ENCODE assay signal across 23 cellular contexts in genomic region chr22:45183974-45184373, GRCh38. TPM values are rescaled to one million over a fixed set of nuclear protein-coding genes. Genes with fewer than 3 reads are reported as not detected.
A peak's percentile ranks its signal among the peaks of the same experiment; 100 is the strongest.
DNase-seq lines count a peak whose midpoint lies in the region; ATAC-seq, FAIRE-seq and TF ChIP-seq lines count a peak whose summit lies in the region.
"Had no signal": no experiment of that assay in that cellular context is flagged by ENCODE, and none has a peak within 500 bp of the region (broad histone marks: within the 10 kb centered on the region; RNA-seq: fewer than 3 reads in every experiment).

No MANE protein-coding gene starts in this region.

- H3K27me3 ChIP-seq in HepG2 (ENCODE audit: control insufficient read depth in 1 of 2, insufficient read depth in 2 of 2, low read length in 2 of 2), result no peaks in the 10 kb centered on the region
- no peaks in the 10 kb centered on the region for H3K27me3 ChIP-seq in right lobe of liver
- no peaks in the 10 kb centered on the region for H3K27me3 ChIP-seq in dorsolateral prefrontal cortex
- no peaks in the 10 kb centered on the region for H3K27me3 ChIP-seq in neuronal stem cell (ENCODE audit: control insufficient read depth in 3 of 3, insufficient read depth in 3 of 3, low read depth in 1 of 3, low read length in 3 of 3)
- H3K27me3 ChIP-seq in upper lobe of right lung, result no peaks in the 10 kb centered on the region
- no peaks in the 10 kb centered on the region for H3K27me3 ChIP-seq in mesenchymal stem cell (ENCODE audit: control insufficient read depth in 1 of 2, insufficient read depth in 1 of 2, low read length in 2 of 2)
- H3K27me3 ChIP-seq: MG63 had no signal

- CTCF ChIA-PET in HepG2 (lab: Yijun Ruan, JAX; ENCODE audit: low intra/inter-chr PET ratio, low total read pairs), result no interaction called here
- CTCF ChIA-PET in activated naive CD4-positive, alpha-beta T cell treated with anti-CD3 and anti-CD28 coated beads, Interleukin-2, amount 10 ng/mL, durations not matched to agents 7 days and 5 days (lab: Charles Lee), result no interaction called here

- H2BK120ac ChIP-seq in neuronal stem cell (ENCODE audit: low read depth, low read length) (no peak overlapping the region), mesenchymal stem cell (ENCODE audit: low read depth, low read length) (no peak overlapping the region)

- peaks cover 17% of the 10 kb centered on the region for H3K79me2 ChIP-seq in HepG2 (ENCODE audit: insufficient read depth, low read length)

- H2AFZ ChIP-seq in HepG2 (ENCODE audit: low read length) (no peak overlapping the region), neuronal stem cell (ENCODE audit: low read length) (no peak overlapping the region), mesenchymal stem cell (ENCODE audit: low read depth, low read length) (no peak overlapping the region)
- H2AFZ ChIP-seq: PC-9 had no signal

- H3K4me3 Mint-ChIP-seq in chondrocyte (ENCODE audit: unreplicated experiment), result no peak overlapping the region
- no peak overlapping the region for H3K4me3 Mint-ChIP-seq in activated naive CD4-positive, alpha-beta T cell treated with anti-CD3 and anti-CD28 coated beads, Interleukin-2, amount 10 ng/mL, durations not matched to agents 7 days and 5 days
- H3K4me3 Mint-ChIP-seq: HFFc6 had no signal

- H4K8ac ChIP-seq in neuronal stem cell (ENCODE audit: low read depth, low read length) (no peak overlapping the region), mesenchymal stem cell (ENCODE audit: low read length) (no peak overlapping the region)

- H2BK5ac ChIP-seq in neuronal stem cell (ENCODE audit: low read length) (no peak overlapping the region), mesenchymal stem cell (ENCODE audit: low read depth, low read length, poor library complexity, severe bottlenecking) (no peak overlapping the region)

- TF ChIP-seq EP300 in HepG2 (IDR thresholded peaks at IDR 0.05; ENCODE audit: low read depth in 2 of 2, low read length in 2 of 2) (no peak), HepG2 (CRISPR knock-in tag; IDR thresholded peaks at IDR 0.05; ENCODE audit: borderline replicate concordance) (no peak)

- H3K9ac ChIP-seq in HepG2 (ENCODE audit: insufficient read depth, low read depth, low read length), result no peak overlapping the region
- no peak overlapping the region for H3K9ac ChIP-seq in neuronal stem cell (ENCODE audit: low read depth, low read length, poor library complexity)
- H3K9ac ChIP-seq in mesenchymal stem cell (ENCODE audit: low read length), result no peak overlapping the region

- H4K91ac ChIP-seq in neuronal stem cell (ENCODE audit: low read depth, low read length, poor library complexity) (no peak overlapping the region), mesenchymal stem cell (ENCODE audit: low read length) (no peak overlapping the region)

- H3K9me3 ChIP-seq in HepG2 (ENCODE audit: low read length) (no peaks in the 10 kb centered on the region), right lobe of liver (no peaks in the 10 kb centered on the region), neuronal stem cell (replicated peaks in 1 of 2; ENCODE audit: control insufficient read depth in 2 of 2, insufficient read depth in 1 of 2, low read depth in 1 of 2, low read length in 2 of 2) (peaks cover 0 to 4% of the 10 kb centered on the region in 2 donors), upper lobe of right lung (no peaks in the 10 kb centered on the region), mesenchymal stem cell (ENCODE audit: control insufficient read depth, low read length) (no peaks in the 10 kb centered on the region)
- H3K9me3 ChIP-seq: MG63 had no signal

- BruUV-seq in HepG2 (replicated peaks; lab: Mats Ljungman, UMichigan), result no TSS peak

- H4K20me1 ChIP-seq in HepG2 (ENCODE audit: insufficient read depth, low read length), result peaks cover 10% of the 10 kb centered on the region; the same call in 1 of the 2 replicates

- TF ChIP-seq RAD21 in HepG2 (CRISPR knock-in tag; IDR thresholded peaks at IDR 0.05), result no peak

- H2AK5ac ChIP-seq in neuronal stem cell (ENCODE audit: low read depth, low read length) (no peak overlapping the region), mesenchymal stem cell (ENCODE audit: low read length, severe bottlenecking) (no peak overlapping the region)

- H3K27ac ChIP-seq in HepG2 (ENCODE audit: extremely low read length, insufficient read depth, low read length) (no peak overlapping the region), right lobe of liver (no peak overlapping the region), dorsolateral prefrontal cortex (peak overlapping the region in 35 of 59 donors; percentile 0 to 69 (median 46)), neuronal stem cell (replicated peaks; ENCODE audit: low read length) (no peak overlapping the region), upper lobe of right lung (no peak overlapping the region), mesenchymal stem cell (ENCODE audit: low read length, poor library complexity, severe bottlenecking) (no peak overlapping the region)
- H3K27ac ChIP-seq: C4-2B, PC-9 had no signal

- H3K36me3 ChIP-seq in HepG2 (replicated peaks in 1 of 2; ENCODE audit: control insufficient read depth in 1 of 2, insufficient read depth in 2 of 2, low read length in 2 of 2), result peaks cover 22 to 60% of the 10 kb centered on the region in 2 experiments
- peaks cover 0 to 44% (median 13%) of the 10 kb centered on the region in 4 donors for H3K36me3 ChIP-seq in right lobe of liver
- H3K36me3 ChIP-seq in neuronal stem cell (replicated peaks in 1 of 2; ENCODE audit: control insufficient read depth in 2 of 2, insufficient read depth in 2 of 2, low read length in 2 of 2), result peaks cover 33 to 91% of the 10 kb centered on the region in 2 donors
- peaks cover 81% of the 10 kb centered on the region for H3K36me3 ChIP-seq in upper lobe of right lung
- H3K36me3 ChIP-seq in mesenchymal stem cell (ENCODE audit: control insufficient read depth in 1 of 2, insufficient read depth in 2 of 2, low read depth in 1 of 2, low read length in 2 of 2), result peaks cover 45 to 81% of the 10 kb centered on the region in 2 experiments

- H3K4me1 Mint-ChIP-seq in chondrocyte (ENCODE audit: low read depth), result peaks cover 25% of the 10 kb centered on the region
- H3K4me1 Mint-ChIP-seq in activated naive CD4-positive, alpha-beta T cell treated with anti-CD3 and anti-CD28 coated beads, Interleukin-2, amount 10 ng/mL, durations not matched to agents 7 days and 5 days, result peaks cover 31% of the 10 kb centered on the region

- peaks cover 16% of the 10 kb centered on the region for H3K4me1 ChIP-seq in HepG2 (ENCODE audit: insufficient read depth, low read length)
- H3K4me1 ChIP-seq in right lobe of liver, result peaks cover 0 to 8% (median 3%) of the 10 kb centered on the region in 4 donors
- no peaks in the 10 kb centered on the region for H3K4me1 ChIP-seq in neuronal stem cell (ENCODE audit: control insufficient read depth in 2 of 2, insufficient read depth in 1 of 2, low read depth in 1 of 2, low read length in 2 of 2)
- H3K4me1 ChIP-seq in upper lobe of right lung, result peaks cover 4% of the 10 kb centered on the region
- peaks cover 4% of the 10 kb centered on the region for H3K4me1 ChIP-seq in mesenchymal stem cell (ENCODE audit: control insufficient read depth, insufficient read depth, low read depth, low read length)

- H3K79me1 ChIP-seq in neuronal stem cell (ENCODE audit: low read depth, low read length) (peaks cover 6% of the 10 kb centered on the region), mesenchymal stem cell (replicated peaks; ENCODE audit: low read length, poor library complexity, severe bottlenecking) (peaks cover 27% of the 10 kb centered on the region)

- H2BK12ac ChIP-seq in neuronal stem cell (ENCODE audit: low read length) (no peak overlapping the region), mesenchymal stem cell (ENCODE audit: low read length in 2 of 2) (no peak overlapping the region)

- H3K27me3 Mint-ChIP-seq in chondrocyte (ENCODE audit: low read depth), result no peaks in the 10 kb centered on the region
- no peaks in the 10 kb centered on the region for H3K27me3 Mint-ChIP-seq in activated naive CD4-positive, alpha-beta T cell treated with anti-CD3 and anti-CD28 coated beads, Interleukin-2, amount 10 ng/mL, durations not matched to agents 7 days and 5 days

- WGBS in HepG2 (ENCODE audit: low lambda C conversion rate), result 100% methylated on average over 8 of the region's 13 CpGs
- WGBS in right lobe of liver (ENCODE audit: insufficient coverage, low coverage, low lambda C conversion rate, missing lambda C conversion rate), result 100% methylated on average over 3 of the region's 13 CpGs
- no CpG with 5 or more reads among the region's 13 CpGs for WGBS in neuronal stem cell (ENCODE audit: extremely low coverage in 2 of 2, insufficient read length in 2 of 2, insufficient replicate concordance in 1 of 2), 2 donors
- WGBS in mesenchymal stem cell, result 98% methylated on average over 13 of the region's 13 CpGs

- in situ Hi-C loops in HepG2 (cut with HindIII; ENCODE audit: extremely low pct_ligation_motif_present, low pct_unique_long_range_greater_than_20kb), result no loop called here

- H3K4ac ChIP-seq in neuronal stem cell (ENCODE audit: low read length), result no peak overlapping the region
- no peak overlapping the region for H3K4ac ChIP-seq in mesenchymal stem cell (ENCODE audit: low read depth in 1 of 2, low read length in 2 of 2)

- H3K36me3 Mint-ChIP-seq in chondrocyte (ENCODE audit: low read depth), result peaks cover 25% of the 10 kb centered on the region
- peaks cover 74% of the 10 kb centered on the region for H3K36me3 Mint-ChIP-seq in activated naive CD4-positive, alpha-beta T cell treated with anti-CD3 and anti-CD28 coated beads, Interleukin-2, amount 10 ng/mL, durations not matched to agents 7 days and 5 days

- no peaks in the 10 kb centered on the region for H3K9me3 Mint-ChIP-seq in chondrocyte (ENCODE audit: low read depth)
- no peaks in the 10 kb centered on the region for H3K9me3 Mint-ChIP-seq in activated naive CD4-positive, alpha-beta T cell treated with anti-CD3 and anti-CD28 coated beads, Interleukin-2, amount 10 ng/mL, durations not matched to agents 7 days and 5 days
- H3K9me3 Mint-ChIP-seq: HFFc6 had no signal

- POLR2A ChIA-PET in HepG2 (lab: Yijun Ruan, JAX), result interaction anchor here (0.9 kb wide), 1 partner anchor 20 kb away, joined by 4 read pairs; the partner anchor contains the start of gene NUP50

- H3K27ac Mint-ChIP-seq in chondrocyte (ENCODE audit: unreplicated experiment), result no peak overlapping the region
- no peak overlapping the region for H3K27ac Mint-ChIP-seq in activated naive CD4-positive, alpha-beta T cell treated with anti-CD3 and anti-CD28 coated beads, Interleukin-2, amount 10 ng/mL, durations not matched to agents 7 days and 5 days
- H3K27ac Mint-ChIP-seq: HFFc6 had no signal

- H3K23ac ChIP-seq in neuronal stem cell (ENCODE audit: low read depth, low read length, poor library complexity), result peak overlapping the region; percentile 44
- H3K23ac ChIP-seq in mesenchymal stem cell (ENCODE audit: low read length in 2 of 2), result no peak overlapping the region

- H2BK15ac ChIP-seq in neuronal stem cell (ENCODE audit: low read length) (no peak overlapping the region), mesenchymal stem cell (ENCODE audit: low read depth, poor library complexity, severe bottlenecking) (no peak overlapping the region)

- H3K4me3 ChIP-seq in HepG2 (replicated peaks in 1 of 3; ENCODE audit: insufficient read depth in 1 of 3, low read depth in 2 of 3, low read length in 3 of 3) (no peak overlapping the region), right lobe of liver (no peak overlapping the region), dorsolateral prefrontal cortex (no peak overlapping the region), neuronal stem cell (ENCODE audit: low read length in 2 of 2) (no peak overlapping the region), upper lobe of right lung (no peak overlapping the region), mesenchymal stem cell (ENCODE audit: insufficient read depth in 1 of 2, low read depth in 1 of 2, low read length in 2 of 2) (no peak overlapping the region)
- H3K4me3 ChIP-seq: K562, MG63, PC-9 had no signal

- no peak overlapping the region for H3K14ac ChIP-seq in neuronal stem cell (ENCODE audit: low read length)
- no peak overlapping the region for H3K14ac ChIP-seq in mesenchymal stem cell (ENCODE audit: low read length in 2 of 2)

- H3K18ac ChIP-seq in neuronal stem cell (ENCODE audit: low read length) (no peak overlapping the region), mesenchymal stem cell (ENCODE audit: low read depth in 1 of 2, low read length in 2 of 2) (no peak overlapping the region)

- no peak for FAIRE-seq in HepG2 (lab: Jason Lieb, UNC)
- FAIRE-seq: GM19239, K562 had no signal

- no peak for ATAC-seq in HepG2
- no peak for ATAC-seq in right lobe of liver
- ATAC-seq in upper lobe of right lung, result peak; percentile 13
- ATAC-seq: K562 had no signal

- no peak overlapping the region for H3K4me2 ChIP-seq in HepG2 (ENCODE audit: low read depth, low read length)
- no peak overlapping the region for H3K4me2 ChIP-seq in neuronal stem cell (ENCODE audit: insufficient read depth, low read length, poor library complexity, severe bottlenecking)
- no peak overlapping the region for H3K4me2 ChIP-seq in mesenchymal stem cell (ENCODE audit: low read length, poor library complexity, severe bottlenecking)
- H3K4me2 ChIP-seq: PC-9 had no signal

- DNase-seq in HepG2 (ENCODE audit: low spot score) (no peak), right lobe of liver (no peak), dorsolateral prefrontal cortex (no peak), neuronal stem cell (ENCODE audit: low spot score) (no peak), upper lobe of right lung (no peak), chondrocyte (ENCODE audit: low spot score) (no peak), mesenchymal stem cell (no peak)
- DNase-seq in activated naive CD4-positive, alpha-beta T cell treated with anti-CD3 and anti-CD28 coated beads, Interleukin-2, amount 10 ng/mL, durations not matched to agents 7 days and 5 days, result no peak
- DNase-seq: AML-193, H7, HFFc6, MG63, NCI-H1048, NCI-H1436, NCI-H187 treated with DMSO at 0.1 percent for 48 hours, NCI-H2227 treated with DMSO at 0.1 percent for 48 hours, NCI-H510A, PC-9, RPMI8226, SHP77 treated with DMSO at 0.1 percent for 48 hours had no signal

- TF ChIP-seq POLR2A in HepG2 (IDR thresholded peaks at IDR 0.05; ENCODE audit: insufficient read depth in 1 of 2, low read depth in 2 of 2, low read length in 2 of 2), result no peak
- no peak for TF ChIP-seq POLR2A in right lobe of liver (IDR thresholded peaks at IDR 0.05)

- TF ChIP-seq CTCF in HepG2 (CRISPR knock-in tag; IDR thresholded peaks at IDR 0.05), result no peak
- TF ChIP-seq CTCF in right lobe of liver (IDR thresholded peaks at IDR 0.05), result no peak
- TF ChIP-seq CTCF in dorsolateral prefrontal cortex (IDR thresholded peaks at IDR 0.05 in 54 of 56, conservative IDR thresholded peaks at IDR 0.05 in 2 of 56; ENCODE audit: low read depth in 1 of 56, partially characterized antibody in 56 of 56), result no peak
- TF ChIP-seq CTCF in upper lobe of right lung (IDR thresholded peaks at IDR 0.05), result no peak
- no peak for TF ChIP-seq CTCF in chondrocyte (IDR thresholded peaks at IDR 0.05)

- intact Hi-C loops in HepG2 (cut with micrococcal nuclease; ENCODE audit: unreplicated experiment) (no loop called here), right lobe of liver (cut with DNase I) (no loop called here), dorsolateral prefrontal cortex (cut with DNase I) (no loop called here), upper lobe of right lung (cut with DNase I) (no loop called here)

RNA-seq across cellular contexts. Expression of gene NUP50, which starts 20.2 kb away (rescaled TPM):
- total RNA-seq in HepG2 (2016; rRNA removed; fragmentation: Illumina TruSeq; extraction: Trizol) (52.4 and 71.0 TPM in 2 replicates), right lobe of liver (10 to 100 TPM; 26.4 to 57.2 (median 31.4) TPM), dorsolateral prefrontal cortex (10 to 100 TPM; 27.1 to 82.5 (median 51.9) TPM), upper lobe of right lung (51.5 TPM), chondrocyte (35.8 to 44.1 TPM (median 41.6 TPM) in 3 replicates)
- total RNA-seq in HepG2 (2016; cell fraction: cytosol; rRNA removed; fragmentation: Illumina TruSeq; extraction: Trizol; ENCODE audit: low read depth), result 15.6 and 19.1 TPM in 2 replicates
- total RNA-seq in HepG2 (2016; cell fraction: insoluble cytoplasmic fraction; rRNA removed; fragmentation: Illumina TruSeq; extraction: Trizol), result 52.9 and 65.9 TPM in 2 replicates
- total RNA-seq in HepG2 (2016; cell fraction: membrane; rRNA removed; fragmentation: Illumina TruSeq; extraction: Trizol), result 34.7 and 35.1 TPM in 2 replicates
- 39.0 and 40.8 TPM in 2 replicates for total RNA-seq in HepG2 (2016; cell fraction: nucleus; rRNA removed; fragmentation: Illumina TruSeq; extraction: Trizol)
- 14.1 and 14.2 TPM in 2 replicates for polyA plus RNA-seq in HepG2 (2011; rRNA removed)
- polyA plus RNA-seq in HepG2 (2011; cell fraction: cytosol; rRNA removed), result 10.3 and 10.4 TPM in 2 replicates
- 8.3 and 10.9 TPM in 2 replicates for polyA plus RNA-seq in HepG2 (2011; cell fraction: nucleus; rRNA removed)
- polyA plus RNA-seq in HepG2 (2012), result 22.4 and 26.0 TPM in 2 replicates
- polyA plus RNA-seq in HepG2 (2016; cell fraction: cytosol; fragmentation: Illumina TruSeq; extraction: Trizol; ENCODE audit: low read depth), result 3.4 and 4.5 TPM in 2 replicates
- 52.8 and 53.9 TPM in 2 replicates for polyA plus RNA-seq in HepG2 (2016; cell fraction: insoluble cytoplasmic fraction; fragmentation: Illumina TruSeq; extraction: Trizol; ENCODE audit: low read depth)
- polyA plus RNA-seq in HepG2 (2016; cell fraction: membrane; fragmentation: Illumina TruSeq; extraction: Trizol; ENCODE audit: low read depth), result 12.1 and 15.0 TPM in 2 replicates
- 51.2 and 53.1 TPM in 2 replicates for polyA plus RNA-seq in HepG2 (2016; cell fraction: nucleus; fragmentation: Illumina TruSeq; extraction: Trizol; ENCODE audit: insufficient read depth, low read depth)
- 34.7 and 47.0 TPM in 2 replicates for polyA minus RNA-seq in HepG2 (2011; rRNA and poly(A)+ RNA removed; ENCODE audit: low replicate concordance)
- 14.3 and 15.1 TPM in 2 replicates for polyA minus RNA-seq in HepG2 (2011; cell fraction: cytosol; rRNA and poly(A)+ RNA removed)
- polyA minus RNA-seq in HepG2 (2011; cell fraction: nucleus; rRNA and poly(A)+ RNA removed), result 29.2 and 29.4 TPM in 2 replicates
- 39.5 TPM for polyA plus RNA-seq in neuronal stem cell (2013, experiment 1 of 2)
- polyA plus RNA-seq in neuronal stem cell (2013, experiment 2 of 2), result 39.4 TPM
- 31.3 TPM for polyA plus RNA-seq in mesenchymal stem cell (2013, experiment 1 of 2)
- polyA plus RNA-seq in mesenchymal stem cell (2013, experiment 2 of 2), result 31.6 TPM

RNA-seq across cellular contexts. Expression of gene KIAA0930, which starts 56.7 kb away (rescaled TPM):
- total RNA-seq in HepG2 (2016; rRNA removed; fragmentation: Illumina TruSeq; extraction: Trizol) (25.5 and 27.0 TPM in 2 replicates), right lobe of liver (10 to 100 TPM; 24.5 to 57.9 (median 40.8) TPM), dorsolateral prefrontal cortex (100 to 1,000 TPM; 174 to 603 (median 325) TPM), upper lobe of right lung (79.5 TPM), chondrocyte (103 to 109 TPM (median 109 TPM) in 3 replicates)
- 8.5 and 8.8 TPM in 2 replicates for total RNA-seq in HepG2 (2016; cell fraction: cytosol; rRNA removed; fragmentation: Illumina TruSeq; extraction: Trizol; ENCODE audit: low read depth)
- total RNA-seq in HepG2 (2016; cell fraction: insoluble cytoplasmic fraction; rRNA removed; fragmentation: Illumina TruSeq; extraction: Trizol), result 20.2 and 27.2 TPM in 2 replicates
- total RNA-seq in HepG2 (2016; cell fraction: membrane; rRNA removed; fragmentation: Illumina TruSeq; extraction: Trizol), result 26.6 and 27.7 TPM in 2 replicates
- 13.4 and 15.4 TPM in 2 replicates for total RNA-seq in HepG2 (2016; cell fraction: nucleus; rRNA removed; fragmentation: Illumina TruSeq; extraction: Trizol)
- 38.2 and 46.3 TPM in 2 replicates for polyA plus RNA-seq in HepG2 (2011; rRNA removed)
- 39.3 and 40.1 TPM in 2 replicates for polyA plus RNA-seq in HepG2 (2011; cell fraction: cytosol; rRNA removed)
- 32.6 and 39.0 TPM in 2 replicates for polyA plus RNA-seq in HepG2 (2011; cell fraction: nucleus; rRNA removed)
- 24.1 and 35.1 TPM in 2 replicates for polyA plus RNA-seq in HepG2 (2012)
- 14.2 and 17.6 TPM in 2 replicates for polyA plus RNA-seq in HepG2 (2016; cell fraction: cytosol; fragmentation: Illumina TruSeq; extraction: Trizol; ENCODE audit: low read depth)
- 26.4 and 31.5 TPM in 2 replicates for polyA plus RNA-seq in HepG2 (2016; cell fraction: insoluble cytoplasmic fraction; fragmentation: Illumina TruSeq; extraction: Trizol; ENCODE audit: low read depth)
- polyA plus RNA-seq in HepG2 (2016; cell fraction: membrane; fragmentation: Illumina TruSeq; extraction: Trizol; ENCODE audit: low read depth), result 30.2 and 31.7 TPM in 2 replicates
- 28.9 and 29.2 TPM in 2 replicates for polyA plus RNA-seq in HepG2 (2016; cell fraction: nucleus; fragmentation: Illumina TruSeq; extraction: Trizol; ENCODE audit: insufficient read depth, low read depth)
- polyA minus RNA-seq in HepG2 (2011; rRNA and poly(A)+ RNA removed; ENCODE audit: low replicate concordance), result 40.1 and 54.5 TPM in 2 replicates
- polyA minus RNA-seq in HepG2 (2011; cell fraction: cytosol; rRNA and poly(A)+ RNA removed), result 21.4 and 26.1 TPM in 2 replicates
- 4.8 and 8.6 TPM in 2 replicates for polyA minus RNA-seq in HepG2 (2011; cell fraction: nucleus; rRNA and poly(A)+ RNA removed)
- 62.1 TPM for polyA plus RNA-seq in neuronal stem cell (2013, experiment 1 of 2)
- polyA plus RNA-seq in neuronal stem cell (2013, experiment 2 of 2), result 61.2 TPM
- polyA plus RNA-seq in mesenchymal stem cell (2013, experiment 1 of 2), result 99.4 TPM
- 104 TPM for polyA plus RNA-seq in mesenchymal stem cell (2013, experiment 2 of 2)

Comparison
In these comparisons a context has a peak if more than half of its experiments do, and no peak if none do; other contexts are left out.
1. H3K27ac ChIP-seq: peak in dorsolateral prefrontal cortex (35 of 59); none in HepG2 (single experiment), right lobe of liver (0 of 3), neuronal stem cell (single experiment), upper lobe of right lung (single experiment) and mesenchymal stem cell (single experiment).